ENCODE assay signal across 8 cellular contexts in the genomic region with DNA sequence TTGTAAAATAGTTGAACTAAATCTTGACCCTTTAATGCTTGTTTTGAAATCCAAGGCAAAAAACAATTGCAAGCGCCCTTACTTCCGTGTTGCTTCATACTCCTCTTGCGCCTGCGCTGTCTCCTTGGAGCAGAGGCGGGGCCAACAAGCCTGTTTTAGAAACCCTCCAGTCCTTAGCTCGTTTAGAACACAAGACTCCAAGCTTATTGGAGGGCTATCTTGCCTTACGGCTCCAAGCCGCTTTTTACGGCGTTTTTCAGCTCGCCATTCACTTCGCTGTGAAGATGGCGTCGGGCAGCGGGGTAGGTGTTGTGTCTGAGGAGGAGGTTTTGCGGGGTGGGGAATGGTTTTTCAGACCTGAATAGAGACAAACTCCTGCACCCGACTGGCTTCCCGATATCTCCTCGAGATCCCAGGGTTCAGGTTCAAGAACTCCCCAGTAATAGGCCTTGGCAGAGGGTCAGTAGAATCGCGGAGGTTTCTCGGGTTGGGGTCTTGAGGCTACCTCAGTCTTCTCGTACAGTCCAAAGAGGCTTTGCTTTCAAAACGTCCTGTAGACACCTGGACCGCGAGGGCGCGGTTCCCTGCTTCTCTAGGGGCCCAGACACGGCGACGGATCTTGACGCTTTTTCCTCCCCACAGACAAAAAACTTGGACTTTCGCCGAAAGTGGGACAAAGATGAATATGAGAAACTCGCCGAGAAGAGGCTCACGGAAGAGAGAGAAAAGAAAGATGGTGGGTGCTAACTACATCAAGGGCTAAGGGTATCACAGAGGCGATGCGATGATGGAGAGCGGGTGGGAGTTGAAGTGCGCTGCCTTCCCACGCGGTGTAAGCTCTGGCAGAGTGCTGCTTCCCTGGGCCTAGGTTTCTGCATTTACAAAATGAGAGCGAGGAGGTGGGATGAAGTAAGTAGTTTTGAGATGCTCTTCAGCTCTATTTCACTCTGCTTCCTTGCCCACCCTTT. TPM values are rescaled to one million over a fixed set of nuclear protein-coding genes. Genes with fewer than 3 reads are reported as not detected.
DNase-seq lines count a peak whose midpoint lies in the region; TF ChIP-seq lines count a peak whose summit lies in the region.

TSS of gene ZMAT2 (plus strand) at position 271 of the 968 bp plus-strand sequence. CDS start at position 285, 14 bp downstream.

- peak; percentile 94 for DNase-seq in CMK (ENCODE audit: low read depth)
- DNase-seq in GM20000 (ENCODE audit: low spot score): peak; percentile 93
- DNase-seq in HT-29 (ENCODE audit: low spot score): peak; percentile 96
- peak; percentile 95 to 98 for DNase-seq in NOMO-1 (lab: John Stamatoyannopoulos, UW; ENCODE audit: unreplicated experiment in 2 of 2)
- DNase-seq in effector memory CD4-positive, alpha-beta T cell: peak; percentile 87 to 92 (median 91)
- peak; percentile 97 to 99 for DNase-seq in lung microvascular endothelial cell (ENCODE audit: low read depth in 2 of 2)
- DNase-seq in stimulated activated CD4-positive, alpha-beta T cell treated with anti-CD3 and anti-CD28 coated beads, TNF-alpha, amount 100 ng/mL, for 48 hours (ENCODE audit: low read depth in 3 of 3): peak; percentile 79 to 90 (median 81)

- no peak for TF ChIP-seq CTCF in GM20000 (IDR thresholded peaks at IDR 0.05; ENCODE audit: extremely low read depth, missing control alignments)

- no peaks in the 10 kb centered on the region for H3K27me3 ChIP-seq in effector memory CD4-positive, alpha-beta T cell (replicated peaks; ENCODE audit: control insufficient read depth, insufficient read depth, low read length, poor library complexity, severe bottlenecking)

- H3K4me3 ChIP-seq in effector memory CD4-positive, alpha-beta T cell (ENCODE audit: insufficient read depth, low read depth, low read length, poor library complexity, severe bottlenecking): peak within 1 kb of the TSS; percentile 88

- CTCF ChIA-PET in activated CD8-positive, alpha-beta memory T cell treated with anti-CD3 and anti-CD28 coated beads for 36 hours (lab: Charles Lee): interaction anchor here (0.9 to 1.1 kb wide), 2 partner anchors 58 to 456 kb away, joined by 3 to 5 read pairs; no protein-coding TSS in a partner anchor

- POLR2A ChIA-PET in activated CD8-positive, alpha-beta memory T cell treated with anti-CD3 and anti-CD28 coated beads for 36 hours (lab: Charles Lee): interaction anchor here (0.5 to 2.0 kb wide), 5 partner anchors 10 to 145 kb away, joined by 3 to 13 read pairs (median 5); partner anchors contain the start of genes HARS1, HARS2, IK and NDUFA2

- no peaks in the 10 kb centered on the region for H3K9me3 ChIP-seq in effector memory CD4-positive, alpha-beta T cell (ENCODE audit: control insufficient read depth, low read length)

- peaks cover 76% of the 10 kb centered on the region for H3K36me3 ChIP-seq in effector memory CD4-positive, alpha-beta T cell (ENCODE audit: control insufficient read depth, insufficient read depth, low read length)

- peak within 1 kb of the TSS; percentile 82 for H3K27ac ChIP-seq in effector memory CD4-positive, alpha-beta T cell (ENCODE audit: insufficient read depth, low read length, poor library complexity, severe bottlenecking)

- peaks cover 3% of the 10 kb centered on the region for H3K4me1 ChIP-seq in effector memory CD4-positive, alpha-beta T cell (ENCODE audit: control insufficient read depth, insufficient read depth, low read length, poor library complexity, severe bottlenecking)

RNA-seq across cellular contexts. Expression of gene ZMAT2, which starts in this region (rescaled TPM):
- 26.8 and 29.3 TPM in 2 replicates for total RNA-seq in HT-29 (2014; rRNA removed; shearing (Covaris generic))
- 10 to 100 TPM; 69.5 to 73.0 TPM for total RNA-seq in activated CD8-positive, alpha-beta memory T cell treated with anti-CD3 and anti-CD28 coated beads for 36 hours
- total RNA-seq in lung microvascular endothelial cell: 34.0 and 54.8 TPM in 2 replicates

Comparison
In these comparisons a context has a peak if more than half of its experiments do, and no peak if none do; other contexts are left out.
1. Peak in every context shown above with its lines: DNase-seq, H3K4me3 ChIP-seq and H3K27ac ChIP-seq.